37 cellular contexts compared by ENCODE assay signal in the genomic region with DNA sequence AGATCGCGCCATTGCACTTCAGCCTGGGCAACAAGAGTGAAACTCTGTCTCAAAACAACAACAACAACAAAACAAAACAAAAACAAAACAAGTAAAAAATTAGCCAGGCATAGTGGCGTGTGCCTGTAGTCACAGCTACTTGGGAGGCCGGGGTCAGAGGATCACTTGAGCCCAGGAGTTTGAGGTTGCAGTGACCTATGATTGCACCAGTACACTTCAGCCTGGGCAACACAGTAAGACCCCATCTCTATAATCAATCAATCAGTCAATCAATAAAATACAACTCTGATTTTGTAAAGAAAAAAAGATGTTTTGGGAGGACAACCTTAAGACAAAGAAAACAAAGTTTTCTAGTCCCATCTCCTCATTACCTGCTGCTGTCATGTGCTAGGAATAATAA. TPM values are rescaled to one million over a fixed set of nuclear protein-coding genes. Genes with fewer than 3 reads are reported as not detected.
"Had no signal": no experiment of that assay in that cellular context is flagged by ENCODE, and none has a peak within 500 bp of the region (broad histone marks: within the 10 kb centered on the region; RNA-seq: fewer than 3 reads in every experiment).

No MANE protein-coding gene starts in this region.

- H3K4me3 ChIP-seq: MG63 had no signal

- DNase-seq: Karpas-422, Kasumi-1, MG63, MM.1S, MV-4-11, NCI-H1048, NCI-H1092, NCI-H1092 treated with DMSO at 0.1 percent for 48 hours, NCI-H1105, NCI-H1105 treated with DMSO at 0.1 percent for 48 hours, NCI-H1417, NCI-H1417 treated with DMSO at 0.1 percent for 48 hours, NCI-H1436, NCI-H1436 treated with DMSO at 0.1 percent for 48 hours, NCI-H146, NCI-H1694, NCI-H1694 treated with DMSO at 0.1 percent for 48 hours, NCI-H187, NCI-H187 treated with DMSO at 0.1 percent for 48 hours, NCI-H1930, NCI-H2029, NCI-H2029 treated with DMSO at 0.1 percent for 48 hours, NCI-H2081, NCI-H2081 treated with DMSO at 0.1 percent for 48 hours, NCI-H2107, NCI-H2171, NCI-H2171 treated with DMSO at 0.1 percent for 48 hours, NCI-H2227 treated with DMSO at 0.1 percent for 48 hours, NCI-H226, NCI-H345, NCI-H446, NCI-H446 treated with DMSO at 0.1 percent for 48 hours, NCI-H510A, NCI-H510A treated with DMSO at 0.1 percent for 48 hours, NCI-H524 had no signal

- H3K9me3 ChIP-seq: MG63 had no signal

- H3K36me3 ChIP-seq: MG63 had no signal

RNA-seq across cellular contexts. Expression of a gene that starts 51.9 kb away (rescaled TPM):
- total RNA-seq: MCF 10A, NCI-H460 had no signal
